10 cellular contexts compared by ENCODE assay signal in the genomic region with DNA sequence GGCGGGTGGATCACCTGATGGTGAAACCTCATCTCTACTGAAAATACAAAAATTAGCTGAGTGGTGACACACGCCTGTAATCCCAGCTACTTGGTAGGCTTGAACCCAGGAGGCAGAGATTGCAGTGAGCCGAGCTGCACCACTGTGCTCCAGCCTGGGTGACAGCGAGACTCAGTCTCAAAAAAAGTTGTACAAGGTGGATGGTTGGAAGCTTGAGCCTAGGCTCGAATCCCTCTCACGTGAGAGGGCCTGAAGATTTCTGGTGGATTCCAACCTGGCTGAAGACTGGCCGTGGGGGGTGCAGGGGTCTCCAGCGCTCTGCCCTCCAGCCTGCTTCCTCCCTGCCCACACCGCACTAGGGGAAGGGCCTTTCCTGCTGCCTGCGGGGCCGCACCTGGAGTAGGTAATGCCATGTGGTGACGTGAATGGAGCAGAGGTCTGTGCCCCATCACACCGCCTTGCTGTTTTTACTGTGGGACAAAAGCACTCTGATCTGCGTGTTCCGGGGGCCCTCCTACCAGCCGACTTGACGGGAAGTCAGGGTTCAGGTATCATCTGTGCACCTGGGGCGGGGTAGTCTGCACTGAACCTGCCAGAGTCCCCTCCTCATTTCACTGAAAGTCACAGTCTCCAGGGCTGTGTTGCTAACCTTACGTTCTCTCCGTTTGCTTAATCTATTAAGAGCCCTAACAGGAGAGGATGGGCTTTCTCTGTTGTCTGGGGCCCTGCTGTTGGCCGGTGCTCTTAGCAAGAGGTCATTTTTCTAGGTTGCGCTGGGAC. TPM values are rescaled to one million over a fixed set of nuclear protein-coding genes. Genes with fewer than 3 reads are reported as not detected.
DNase-seq lines count a peak whose midpoint lies in the region; ATAC-seq and TF ChIP-seq lines count a peak whose summit lies in the region.
"Had no signal": no experiment of that assay in that cellular context is flagged by ENCODE, and none has a peak within 500 bp of the region (broad histone marks: within the 10 kb centered on the region; RNA-seq: fewer than 3 reads in every experiment).

No MANE protein-coding gene starts in this region.

- peaks cover 32% of the 10 kb centered on the region for H3K36me3 Mint-ChIP-seq in chondrocyte (ENCODE audit: low read depth)

- no peak for TF ChIP-seq EP300 in SK-N-SH (IDR thresholded peaks at IDR 0.05; ENCODE audit: borderline replicate concordance in 1 of 2, low read depth in 1 of 2, low read length in 1 of 2)

- H3K4me1 Mint-ChIP-seq in chondrocyte (ENCODE audit: low read depth) = peaks cover 54% of the 10 kb centered on the region

- H3K9ac ChIP-seq in SK-N-SH = no peak overlapping the region

- CTCF ChIA-PET in SK-N-SH (lab: Yijun Ruan, JAX) = interaction anchor here (0.6 to 3.4 kb wide), 9 partner anchors 19 to 317 kb away, joined by 3 to 20 read pairs (median 4); a partner anchor contains a TSS
- CTCF ChIA-PET in Panc1 (lab: Charles Lee) = interaction anchor here (0.6 kb wide), 1 partner anchor 37 kb away, joined by 6 read pairs; no protein-coding TSS in a partner anchor

- no peaks in the 10 kb centered on the region for H3K27me3 Mint-ChIP-seq in chondrocyte (ENCODE audit: low read depth)

- H3F3A ChIP-seq in SK-N-SH (replicated peaks; ENCODE audit: insufficient read depth) = peaks cover 54% of the 10 kb centered on the region

- no peak overlapping the region for H2AFZ ChIP-seq in SK-N-SH (ENCODE audit: low read depth)

- H3K4me3 ChIP-seq in SK-N-SH (ENCODE audit: low read depth in 2 of 2, low read length in 1 of 2) = no peak overlapping the region
- H3K4me3 ChIP-seq in Panc1 (ENCODE audit: low read depth in 2 of 2, low read length in 2 of 2) = peak overlapping the region in 1 of 2 experiments; percentile 22; a peak in 2 of 4 replicates

- in situ Hi-C loops in Panc1 (cut with HindIII; ENCODE audit: low pct_unique_long_range_greater_than_20kb, low sequenced_read_pairs) = no loop called here

- no peak for TF ChIP-seq CTCF in SK-N-SH (IDR thresholded peaks at IDR 0.05)
- TF ChIP-seq CTCF in Panc1 (IDR thresholded peaks at IDR 0.05) = no peak
- no peak for TF ChIP-seq CTCF in chondrocyte (IDR thresholded peaks at IDR 0.05)

- BruUV-seq in Panc1 (replicated peaks; lab: Mats Ljungman, UMichigan) = no TSS peak

- H3K27ac ChIP-seq in SK-N-SH (ENCODE audit: low read depth in 2 of 2, low read length in 1 of 2) = peak overlapping the region in 1 of 2 experiments; percentile 2; a peak in 1 of 4 replicates
- peak overlapping the region; percentile 52 for H3K27ac ChIP-seq in Panc1 (ENCODE audit: low read length)

- 83% methylated on average over 20 of the region's 22 CpGs for WGBS in SK-N-SH (ENCODE audit: low lambda C conversion rate)

- peaks cover 34% of the 10 kb centered on the region for H3K79me2 ChIP-seq in SK-N-SH (ENCODE audit: insufficient read depth)

- H3K9me3 ChIP-seq in SK-N-SH (no peaks in the 10 kb centered on the region), Panc1 (ENCODE audit: control insufficient read depth, insufficient read depth, low read depth, low read length) (no peaks in the 10 kb centered on the region)
- H3K9me3 ChIP-seq: stomach had no signal

- peak overlapping the region; percentile 83 for H3K27ac Mint-ChIP-seq in chondrocyte (ENCODE audit: unreplicated experiment)

- no peak for TF ChIP-seq RAD21 in SK-N-SH (IDR thresholded peaks at IDR 0.05; ENCODE audit: low read length)

- peaks cover 60% of the 10 kb centered on the region for H4K20me1 ChIP-seq in SK-N-SH (ENCODE audit: insufficient read depth)

- peaks cover 19 to 44% of the 10 kb centered on the region in 2 experiments; a peak in 3 of 4 replicates for H3K4me1 ChIP-seq in SK-N-SH (ENCODE audit: control insufficient read depth in 1 of 2, insufficient read depth in 2 of 2, low read depth in 1 of 2, low read length in 1 of 2)
- peaks cover 26% of the 10 kb centered on the region for H3K4me1 ChIP-seq in Panc1 (ENCODE audit: control insufficient read depth, insufficient read depth, low read length)

- no peaks in the 10 kb centered on the region for H3K27me3 ChIP-seq in SK-N-SH (ENCODE audit: insufficient read depth)
- H3K27me3 ChIP-seq in Panc1 (ENCODE audit: control insufficient read depth, insufficient read depth, low read length) = no peaks in the 10 kb centered on the region

- H3K9me3 Mint-ChIP-seq in chondrocyte (ENCODE audit: low read depth) = no peaks in the 10 kb centered on the region

- DNase-seq in SK-N-SH (no peak), Panc1 (ENCODE audit: low read depth, low spot score) (no peak), chondrocyte (ENCODE audit: low spot score) (no peak), NCI-H187 (lab: John Stamatoyannopoulos, UW) (no peak), DMS79 treated with DMSO at 0.1 percent for 48 hours (lab: John Stamatoyannopoulos, UW) (no peak)
- DNase-seq in stimulated activated CD4-positive, alpha-beta T cell treated with anti-CD3 and anti-CD28 coated beads, Interleukin-4, amount 100 ng/mL, for 1 hour = peak; percentile 40
- DNase-seq: central memory CD4-positive, alpha-beta T cell had no signal

- POLR2A ChIA-PET in SK-N-SH (lab: Yijun Ruan, JAX) (no interaction called here), Panc1 (lab: Charles Lee) (interaction anchor here (0.6 kb wide), 1 partner anchor 269 kb away, joined by 20 read pairs; no protein-coding TSS in a partner anchor)

- H3K4me2 ChIP-seq in SK-N-SH = no peak overlapping the region

- no peak overlapping the region for H3K4me3 Mint-ChIP-seq in chondrocyte (ENCODE audit: unreplicated experiment)

- no peaks in the 10 kb centered on the region for H3K9me2 ChIP-seq in SK-N-SH

- H3K36me3 ChIP-seq in SK-N-SH (replicated peaks in 1 of 2; ENCODE audit: control insufficient read depth in 1 of 2, insufficient read depth in 2 of 2, low read length in 1 of 2) (peaks cover 28 to 30% of the 10 kb centered on the region in 2 experiments), Panc1 (ENCODE audit: control insufficient read depth, insufficient read depth, low read length) (peaks cover 27% of the 10 kb centered on the region; the same call in 1 of the 2 replicates)

- intact Hi-C loops in Panc1 (cut with micrococcal nuclease; ENCODE audit: unreplicated experiment) = no loop called here

- ATAC-seq in SK-N-SH treated with all-trans-retinoic acid at 6 μM for 48 hours = no peak; the same call in 1 of the 3 replicates
- ATAC-seq in Panc1 = peak; percentile 28
- no peak for ATAC-seq in HG02884 (IDR thresholded peaks at IDR 0.05; ENCODE audit: unreplicated experiment)

TF ChIP-seq in SK-N-SH, 30 proteins besides CTCF, POLR2A, EP300 and RAD21:
- TF ChIP-seq JUND (IDR thresholded peaks at IDR 0.05) (peak; percentile 33; the same call in 1 of the 2 replicates), POLR2AphosphoS5 (IDR thresholded peaks at IDR 0.05; ENCODE audit: low read depth, low read length) (0 out of 2 replicates have a peak, but pooled peaks have one; percentile 4)
- TF ChIP-seq, protein P1, sequence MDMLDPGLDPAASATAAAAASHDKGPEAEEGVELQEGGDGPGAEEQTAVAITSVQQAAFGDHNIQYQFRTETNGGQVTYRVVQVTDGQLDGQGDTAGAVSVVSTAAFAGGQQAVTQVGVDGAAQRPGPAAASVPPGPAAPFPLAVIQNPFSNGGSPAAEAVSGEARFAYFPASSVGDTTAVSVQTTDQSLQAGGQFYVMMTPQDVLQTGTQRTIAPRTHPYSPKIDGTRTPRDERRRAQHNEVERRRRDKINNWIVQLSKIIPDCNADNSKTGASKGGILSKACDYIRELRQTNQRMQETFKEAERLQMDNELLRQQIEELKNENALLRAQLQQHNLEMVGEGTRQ (IDR thresholded peaks at IDR 0.05; ENCODE audit: borderline replicate concordance, low read depth, low read length) = no peak

TF ChIP-seq in SK-N-SH treated with all-trans-retinoic acid at 6 μM for 48 hours, 23 proteins besides CTCF, POLR2A, EP300 and RAD21 (continues in another document):
- TF ChIP-seq SNAI2 (CRISPR knock-in tag; IDR thresholded peaks at IDR 0.05) = no peak
- TF ChIP-seq TCF4 (CRISPR knock-in tag; IDR thresholded peaks at IDR 0.05; ENCODE audit: borderline replicate concordance) = no peak
- TF ChIP-seq ZFP3 (CRISPR knock-in tag; IDR thresholded peaks at IDR 0.05) = no peak
- TF ChIP-seq OSR1 (CRISPR knock-in tag; IDR thresholded peaks at IDR 0.05) = no peak
- TF ChIP-seq CSDC2 (CRISPR knock-in tag; IDR thresholded peaks at IDR 0.05) = no peak
- no peak for TF ChIP-seq TOX (CRISPR knock-in tag; IDR thresholded peaks at IDR 0.05; ENCODE audit: borderline replicate concordance)
- TF ChIP-seq ZFP30 (CRISPR knock-in tag; IDR thresholded peaks at IDR 0.05) = no peak

RNA-seq across cellular contexts. Expression of a gene that starts 4.2 kb away (rescaled TPM):
- polyA plus RNA-seq in SK-N-SH (2012; rRNA removed) = 3,540 and 4,635 TPM in 2 replicates
- polyA plus RNA-seq in SK-N-SH (2012; cell fraction: cytosol; rRNA removed) = 2,365 and 3,863 TPM in 2 replicates
- polyA plus RNA-seq in SK-N-SH (2012; cell fraction: nucleus; rRNA removed) = 1,480 and 2,319 TPM in 2 replicates
- total RNA-seq in Panc1 (2021; ENCODE audit: unreplicated experiment) (965 TPM), chondrocyte (1,149 to 1,324 TPM (median 1,165 TPM) in 3 replicates)
- polyA plus RNA-seq in Panc1 (2012; ENCODE audit: insufficient read length) = 1,813 TPM

RNA-seq across cellular contexts. Expression of a gene that starts 10.9 kb away (rescaled TPM):
- polyA plus RNA-seq in SK-N-SH (2012; rRNA removed) = 3.9 and 4.0 TPM in 2 replicates
- 1.1 and 1.9 TPM in 2 replicates for polyA plus RNA-seq in SK-N-SH (2012; cell fraction: cytosol; rRNA removed)
- polyA plus RNA-seq in SK-N-SH (2012; cell fraction: nucleus; rRNA removed) = 27.9 and 35.3 TPM in 2 replicates
- 32.7 TPM for total RNA-seq in Panc1 (2021; ENCODE audit: unreplicated experiment)
- polyA plus RNA-seq in Panc1 (2012; ENCODE audit: insufficient read length) = 46.0 TPM
- total RNA-seq in chondrocyte = 15.5 to 41.7 TPM (median 16.3 TPM) in 3 replicates

RNA-seq across cellular contexts. Expression of a gene that starts 48.8 kb away (rescaled TPM):
- 0.05 TPM in 1 of 2 replicates, not detected in the other for polyA plus RNA-seq in SK-N-SH (2012; rRNA removed)
- not detected in 2 replicates for polyA plus RNA-seq in SK-N-SH (2012; cell fraction: cytosol; rRNA removed)
- 0.09 and 0.29 TPM in 2 replicates for polyA plus RNA-seq in SK-N-SH (2012; cell fraction: nucleus; rRNA removed)
- total RNA-seq in Panc1 (2021; ENCODE audit: unreplicated experiment) (0.18 TPM), chondrocyte (not detected in 3 replicates)
- 0.78 TPM for polyA plus RNA-seq in Panc1 (2012; ENCODE audit: insufficient read length)

RNA-seq across cellular contexts. Expression of a gene that starts 56.5 kb away (rescaled TPM):
- polyA plus RNA-seq in SK-N-SH (2012; rRNA removed) = 100 and 107 TPM in 2 replicates
- polyA plus RNA-seq in SK-N-SH (2012; cell fraction: cytosol; rRNA removed) = 39.4 and 45.3 TPM in 2 replicates
- polyA plus RNA-seq in SK-N-SH (2012; cell fraction: nucleus; rRNA removed) = 647 and 650 TPM in 2 replicates
- total RNA-seq in Panc1 (2021; ENCODE audit: unreplicated experiment) (118 TPM), chondrocyte (84.6 to 127 TPM (median 87.6 TPM) in 3 replicates)
- polyA plus RNA-seq in Panc1 (2012; ENCODE audit: insufficient read length) = 86.1 TPM
